ENCODE assay signal across 15 cellular contexts in genomic region chr20:10777713-10778112, GRCh38.
DNase-seq lines count a peak whose midpoint lies in the region; ATAC-seq, FAIRE-seq and TF ChIP-seq lines count a peak whose summit lies in the region.
"Had no signal": no experiment of that assay in that cellular context is flagged by ENCODE, and none has a peak within 500 bp of the region (broad histone marks: within the 10 kb centered on the region; RNA-seq: fewer than 3 reads in every experiment).

No MANE protein-coding gene starts in this region.

- H3K36me3 Mint-ChIP-seq in GM23338 (ENCODE audit: low read depth) (no peaks in the 10 kb centered on the region), nephron progenitor cell (ENCODE audit: low read depth) (no peaks in the 10 kb centered on the region)
- H3K36me3 Mint-ChIP-seq: CD4-positive, alpha-beta memory T cell had no signal

- H2BK120ac ChIP-seq in IMR-90 (ENCODE audit: low read depth, low read length) = no peak overlapping the region

- no peak for FAIRE-seq in GM12892 (lab: Jason Lieb, UNC)

- CTCF ChIA-PET in IMR-90 (lab: Yijun Ruan, JAX) = no interaction called here

- H3K4me1 ChIP-seq in GM23338 (ENCODE audit: insufficient read depth) (peaks cover 23% of the 10 kb centered on the region), IMR-90 (ENCODE audit: control insufficient read depth, insufficient read depth, low read length) (no peaks in the 10 kb centered on the region; the same call in 1 of the 2 replicates), esophagus muscularis mucosa (no peaks in the 10 kb centered on the region)
- H3K4me1 ChIP-seq: BE2C had no signal

- H2BK20ac ChIP-seq in IMR-90 (ENCODE audit: low read depth, low read length) = no peak overlapping the region

- no peak overlapping the region for H3K56ac ChIP-seq in IMR-90 (ENCODE audit: extremely low read depth, insufficient read depth, low read length)

- dilution Hi-C loops in IMR-90 (cut with HindIII; ENCODE audit: low sequenced_read_pairs, unreplicated experiment) = no loop called here

- no peaks in the 10 kb centered on the region for H3F3A ChIP-seq in GM23338 (replicated peaks; ENCODE audit: low read depth)

- intact Hi-C loops in IMR-90 (cut with micrococcal nuclease) (no loop called here), esophagus muscularis mucosa (cut with DNase I) (no loop called here)

- DNase-seq in GM23338 (ENCODE audit: low spot score) (no peak), IMR-90 (no peak), esophagus muscularis mucosa (ENCODE audit: extremely low spot score) (peak; percentile 79), nephron progenitor cell (peak; percentile 21), WERI-Rb-1 (no peak), SKM-1 treated with dmso at 0.1 percent for 144 hours (lab: John Stamatoyannopoulos, UW; ENCODE audit: unreplicated experiment) (no peak), GM12892 (ENCODE audit: insufficient read length) (no peak)
- DNase-seq: BE2C; CD4-positive, alpha-beta memory T cell; DND-41; GDM1; H7 had no signal

- ATAC-seq in GM23338 = no peak
- no peak for ATAC-seq in IMR-90 (ENCODE audit: low read depth)
- ATAC-seq in HG03097 (IDR thresholded peaks at IDR 0.05; ENCODE audit: low FRiP score, unreplicated experiment) = no peak
- ATAC-seq: A549 had no signal

- H3K79me2 ChIP-seq in GM23338 (replicated peaks; ENCODE audit: insufficient read depth) = no peaks in the 10 kb centered on the region

- H2AFZ ChIP-seq in GM23338 (peak overlapping the region; percentile 73; the same call in 1 of the 2 replicates), IMR-90 (replicated peaks; ENCODE audit: low read length, poor library complexity) (no peak overlapping the region)

- H3K4me3 Mint-ChIP-seq in GM23338 (no peak overlapping the region), nephron progenitor cell (no peak overlapping the region)
- H3K4me3 Mint-ChIP-seq: CD4-positive, alpha-beta memory T cell had no signal

- no peaks in the 10 kb centered on the region for H3K36me3 ChIP-seq in GM23338 (ENCODE audit: insufficient read depth)
- H3K36me3 ChIP-seq in IMR-90 (ENCODE audit: control insufficient read depth, insufficient read depth, low read length) = no peaks in the 10 kb centered on the region
- no peaks in the 10 kb centered on the region for H3K36me3 ChIP-seq in esophagus muscularis mucosa
- H3K36me3 ChIP-seq in WERI-Rb-1 = no peaks in the 10 kb centered on the region
- H3K36me3 ChIP-seq: BE2C had no signal

- H4K8ac ChIP-seq in IMR-90 (ENCODE audit: low read depth in 2 of 2, low read length in 2 of 2) = no peak overlapping the region

- no peak overlapping the region for H4K91ac ChIP-seq in IMR-90 (ENCODE audit: insufficient read depth, low read depth, low read length)

- no peak for TF ChIP-seq EP300 in esophagus muscularis mucosa (IDR thresholded peaks at IDR 0.05)

- no peak overlapping the region for H3K9ac ChIP-seq in IMR-90 (ENCODE audit: low read depth, low read length)

- no peaks in the 10 kb centered on the region for H3K27me3 ChIP-seq in GM23338 (ENCODE audit: insufficient read depth)
- H3K27me3 ChIP-seq in IMR-90 (ENCODE audit: control insufficient read depth, insufficient read depth, low read length) = peaks cover 2% of the 10 kb centered on the region; the same call in 1 of the 2 replicates
- peaks cover 0 to 3% (median 0%) of the 10 kb centered on the region in 4 donors for H3K27me3 ChIP-seq in esophagus muscularis mucosa
- no peaks in the 10 kb centered on the region for H3K27me3 ChIP-seq in WERI-Rb-1 (ENCODE audit: insufficient read depth, low read depth, severe bottlenecking)

- no peak overlapping the region for H4K5ac ChIP-seq in IMR-90 (ENCODE audit: low read depth, low read length)

- in situ Hi-C loops in IMR-90 (cut with MboI; ENCODE audit: low sequenced_read_pairs) = no loop called here

- H3K4me2 ChIP-seq in GM23338 (no peak overlapping the region), IMR-90 (ENCODE audit: low read depth, low read length) (no peak overlapping the region)
- H3K4me2 ChIP-seq: A549 had no signal

- H3K27me3 Mint-ChIP-seq in GM23338 (ENCODE audit: insufficient read depth, low read depth, poor library complexity) (peaks cover 4% of the 10 kb centered on the region), nephron progenitor cell (ENCODE audit: low read depth, poor library complexity) (peaks cover 4% of the 10 kb centered on the region)

- TF ChIP-seq POLR2A in IMR-90 (IDR thresholded peaks at IDR 0.05; ENCODE audit: low read depth, low read length) = no peak
- no peak for TF ChIP-seq POLR2A in esophagus muscularis mucosa (IDR thresholded peaks at IDR 0.05; ENCODE audit: low read depth)
- no peak for TF ChIP-seq POLR2A in GM12892 (IDR thresholded peaks at IDR 0.05; ENCODE audit: low read depth, low read length)

- H3K23ac ChIP-seq in IMR-90 (ENCODE audit: low read depth, low read length) = no peak overlapping the region

- H3K27ac Mint-ChIP-seq in GM23338 = no peak overlapping the region
- H3K27ac Mint-ChIP-seq in nephron progenitor cell = no peak overlapping the region
- H3K27ac Mint-ChIP-seq: CD4-positive, alpha-beta memory T cell had no signal

- H3K9me3 Mint-ChIP-seq in GM23338 (no peaks in the 10 kb centered on the region), nephron progenitor cell (no peaks in the 10 kb centered on the region)

- 83% methylated on average over 3 of the region's 6 CpGs; no CpG with 5 or more reads in 1 of the 2 experiments for WGBS in IMR-90 (ENCODE audit: extremely low coverage in 2 of 2, insufficient read length in 1 of 2), 2 experiments
- WGBS in esophagus muscularis mucosa = 79% methylated on average over 6 of the region's 6 CpGs

- TF ChIP-seq RAD21 in IMR-90 (IDR thresholded peaks at IDR 0.05; ENCODE audit: low read length) = no peak

- H3K9me2 ChIP-seq in GM23338 (ENCODE audit: insufficient read depth) = peaks cover 9% of the 10 kb centered on the region

- TF ChIP-seq CTCF in GM23338 (conservative IDR thresholded peaks at IDR 0.05; ENCODE audit: low read depth in 2 of 2) (no peak), IMR-90 (conservative IDR thresholded peaks at IDR 0.05; ENCODE audit: low read depth, low read length) (no peak), esophagus muscularis mucosa (IDR thresholded peaks at IDR 0.05) (no peak), nephron progenitor cell (IDR thresholded peaks at IDR 0.05) (no peak), WERI-Rb-1 (IDR thresholded peaks at IDR 0.05; ENCODE audit: low read depth, low read length) (no peak)

- H4K20me1 ChIP-seq in GM23338 (replicated peaks; ENCODE audit: insufficient read depth) (no peaks in the 10 kb centered on the region), IMR-90 (ENCODE audit: insufficient read depth, low read length) (no peaks in the 10 kb centered on the region)

- no peak overlapping the region for H3K14ac ChIP-seq in IMR-90 (replicated peaks; ENCODE audit: low read depth, low read length)

- H3K9me3 ChIP-seq in IMR-90 (ENCODE audit: control insufficient read depth, insufficient read depth, low read length) = no peaks in the 10 kb centered on the region
- no peaks in the 10 kb centered on the region for H3K9me3 ChIP-seq in esophagus muscularis mucosa
- no peaks in the 10 kb centered on the region for H3K9me3 ChIP-seq in WERI-Rb-1 (ENCODE audit: severe bottlenecking)
- H3K9me3 ChIP-seq: A549, BE2C had no signal

- no peak overlapping the region for H2AK5ac ChIP-seq in IMR-90 (ENCODE audit: low read depth, low read length)

- H2AK9ac ChIP-seq in IMR-90 (replicated peaks; ENCODE audit: low read depth, low read length, poor library complexity) = peak overlapping the region; percentile 59

- peaks cover 22% of the 10 kb centered on the region for H3K4me1 Mint-ChIP-seq in GM23338
- H3K4me1 Mint-ChIP-seq in nephron progenitor cell = peaks cover 55% of the 10 kb centered on the region
- H3K4me1 Mint-ChIP-seq: CD4-positive, alpha-beta memory T cell had no signal

- BruUV-seq in IMR-90 (replicated peaks; lab: Mats Ljungman, UMichigan) = no TSS peak

- no peak overlapping the region for H2BK5ac ChIP-seq in IMR-90 (ENCODE audit: low read depth, low read length, poor library complexity, severe bottlenecking)

- no peaks in the 10 kb centered on the region for H3K79me1 ChIP-seq in IMR-90 (ENCODE audit: low read depth in 1 of 2, low read length in 2 of 2)

- H3K4me3 ChIP-seq in GM23338 = no peak overlapping the region
- H3K4me3 ChIP-seq in IMR-90 (ENCODE audit: insufficient read depth, low read depth, low read length) = no peak overlapping the region
- H3K4me3 ChIP-seq in esophagus muscularis mucosa = no peak overlapping the region
- no peak overlapping the region for H3K4me3 ChIP-seq in WERI-Rb-1 (ENCODE audit: low read depth, low read length)
- H3K4me3 ChIP-seq: A549 had no signal

- POLR2A ChIA-PET in IMR-90 (lab: Charles Lee; ENCODE audit: unreplicated experiment) = no interaction called here

- H3K4ac ChIP-seq in IMR-90 (ENCODE audit: low read depth, low read length) = no peak overlapping the region

- no peak overlapping the region for H3K27ac ChIP-seq in GM23338 (ENCODE audit: low read depth)
- H3K27ac ChIP-seq in IMR-90 (ENCODE audit: insufficient read depth, low read length) = no peak overlapping the region
- no peak overlapping the region for H3K27ac ChIP-seq in esophagus muscularis mucosa (replicated peaks in 1 of 4)
- H3K27ac ChIP-seq in WERI-Rb-1 = no peak overlapping the region
- H3K27ac ChIP-seq: C4-2B had no signal

- no peak overlapping the region for H2BK15ac ChIP-seq in IMR-90 (ENCODE audit: low read depth, low read length)

- no peaks in the 10 kb centered on the region for H3K9me1 ChIP-seq in IMR-90 (ENCODE audit: insufficient read depth, low read length)

- H3K18ac ChIP-seq in IMR-90 (ENCODE audit: low read depth, low read length) = no peak overlapping the region

TF ChIP-seq in GM23338, 12 proteins besides CTCF, POLR2A, EP300 and RAD21 (continues in another document):
- no peak for TF ChIP-seq CREB1 (CRISPR knock-in tag; IDR thresholded peaks at IDR 0.05; ENCODE audit: low read depth)

TF ChIP-seq in IMR-90, 13 proteins besides CTCF, POLR2A, EP300 and RAD21 (continues in another document):
- TF ChIP-seq MXI1 (IDR thresholded peaks at IDR 0.05; ENCODE audit: borderline replicate concordance, low read depth, low read length) = no peak
- TF ChIP-seq MAZ (IDR thresholded peaks at IDR 0.05; ENCODE audit: borderline replicate concordance, low read depth, low read length) = no peak
- no peak for TF ChIP-seq ELK1 (IDR thresholded peaks at IDR 0.05; ENCODE audit: borderline replicate concordance, low read depth, low read length)
- TF ChIP-seq RCOR1 (IDR thresholded peaks at IDR 0.05; ENCODE audit: insufficient replicate concordance, low read length) = no peak
- TF ChIP-seq RFX5 (IDR thresholded peaks at IDR 0.05; ENCODE audit: low read depth, low read length) = no peak
- TF ChIP-seq FOS (IDR thresholded peaks at IDR 0.05; ENCODE audit: low read depth, low read length) = no peak
- no peak for TF ChIP-seq BHLHE40 (IDR thresholded peaks at IDR 0.05; ENCODE audit: low read depth, low read length)

Comparison
In these comparisons a context has a peak if more than half of its experiments do, and no peak if none do; other contexts are left out.
1. DNase-seq: peak in esophagus muscularis mucosa (single experiment) and nephron progenitor cell (single experiment); none in GM23338 (single experiment), IMR-90 (single experiment), WERI-Rb-1 (single experiment), SKM-1 treated with dmso at 0.1 percent for 144 hours (single experiment) and GM12892 (single experiment).